Comparison of ENCODE assay signal across 3 cellular contexts in genomic region chr12:26777236-26777635, GRCh38.
"Had no signal": no experiment of that assay in that cellular context is flagged by ENCODE, and none has a peak within 500 bp of the region (broad histone marks: within the 10 kb centered on the region; RNA-seq: fewer than 3 reads in every experiment).

No MANE protein-coding gene starts in this region.

- DNase-seq: GDM1, GF-D8 had no signal

- H3K4me3 ChIP-seq: GM12878 had no signal
